ENCODE assay signal across 13 cellular contexts in genomic region chr10:46294641-46295230, GRCh38. TPM values are rescaled to one million over a fixed set of nuclear protein-coding genes. Genes with fewer than 3 reads are reported as not detected.
DNase-seq lines count a peak whose midpoint lies in the region; ATAC-seq, FAIRE-seq and TF ChIP-seq lines count a peak whose summit lies in the region.
"Had no signal": no experiment of that assay in that cellular context is flagged by ENCODE, and none has a peak within 500 bp of the region (broad histone marks: within the 10 kb centered on the region; RNA-seq: fewer than 3 reads in every experiment).

No MANE protein-coding gene starts in this region.

- ATAC-seq in DND-41 (ENCODE audit: insufficient read depth, low read depth): no peak
- ATAC-seq in left lobe of liver: no peak
- no peak for ATAC-seq in HG03354 (IDR thresholded peaks at IDR 0.05; ENCODE audit: poor library complexity, severe bottlenecking, unreplicated experiment)

- no peak for DNase-seq in DND-41
- DNase-seq in left lobe of liver (ENCODE audit: low spot score): peak; percentile 43
- DNase-seq in retina: peak; percentile 73
- DNase-seq in activated effector memory CD4-positive, alpha-beta T cell treated with anti-CD3 and anti-CD28 coated beads, Interleukin-2, amount 50 U/mL, for 16 hours: no peak
- no peak for DNase-seq in GM19239 (ENCODE audit: insufficient read length, low spot score)
- DNase-seq: DMS 273 treated with DMSO at 0.1 percent for 48 hours, NCI-H187 treated with DMSO at 0.1 percent for 48 hours, NCI-H446, NCI-H748 treated with DMSO at 0.1 percent for 48 hours had no signal

- no peak for FAIRE-seq in GM19239 (lab: Jason Lieb, UNC)

- H3K27me3 ChIP-seq in DND-41 (ENCODE audit: insufficient read depth, low read length, poor library complexity): no peaks in the 10 kb centered on the region

- no peak overlapping the region for H3K4me2 ChIP-seq in DND-41 (ENCODE audit: insufficient read depth, low read length)

- peaks cover 9% of the 10 kb centered on the region for H3K4me1 ChIP-seq in DND-41 (ENCODE audit: insufficient read depth, low read length)
- H3K4me1 ChIP-seq: HAP-1 had no signal

- H3K27ac ChIP-seq in 22Rv1: no peak overlapping the region
- peak overlapping the region; percentile 69; the same call in 1 of the 2 replicates for H3K27ac ChIP-seq in DND-41 (ENCODE audit: low read length)

- no peaks in the 10 kb centered on the region for H4K20me1 ChIP-seq in DND-41 (ENCODE audit: insufficient read depth, low read length)

- no peaks in the 10 kb centered on the region for H3K9me3 ChIP-seq in DND-41 (ENCODE audit: insufficient read depth, low read length, severe bottlenecking)
- H3K9me3 ChIP-seq: HAP-1 had no signal

- H2AFZ ChIP-seq in DND-41 (ENCODE audit: low read depth, low read length): no peak overlapping the region; the same call in 1 of the 2 replicates

- H3K4me3 ChIP-seq in DND-41 (ENCODE audit: low read depth in 1 of 2, low read length in 2 of 2): no peak overlapping the region
- H3K4me3 ChIP-seq: HAP-1 had no signal

- H3K9ac ChIP-seq in DND-41 (ENCODE audit: low read depth, low read length): peak overlapping the region; percentile 23; the same call in 1 of the 2 replicates

- no peaks in the 10 kb centered on the region for H3K79me2 ChIP-seq in DND-41 (ENCODE audit: insufficient read depth, low read length)

- TF ChIP-seq CTCF in 22Rv1 (IDR thresholded peaks at IDR 0.05): 0 out of 2 replicates have a peak, but pooled peaks have one; percentile 0
- no peak for TF ChIP-seq CTCF in DND-41 (IDR thresholded peaks at IDR 0.05; ENCODE audit: borderline replicate concordance, extremely low read depth, low read length, poor library complexity, severe bottlenecking)

- no peaks in the 10 kb centered on the region for H3K36me3 ChIP-seq in DND-41 (ENCODE audit: insufficient read depth, low read length)
- H3K36me3 ChIP-seq: HAP-1 had no signal

RNA-seq across cellular contexts. Expression of gene ANTXRL, which starts 7.9 kb away (rescaled TPM):
- total RNA-seq in left lobe of liver: not detected
- total RNA-seq: PC-3 had no signal

Comparison
In these comparisons a context has a peak if more than half of its experiments do, and no peak if none do; other contexts are left out.
1. DNase-seq: peak in left lobe of liver (single experiment) and retina (single experiment); none in DND-41 (single experiment), activated effector memory CD4-positive, alpha-beta T cell treated with anti-CD3 and anti-CD28 coated beads, Interleukin-2, amount 50 U/mL, for 16 hours (single experiment) and GM19239 (single experiment).